Comparison of ENCODE assay signal across 19 cellular contexts in genomic region chr12:96766232-96766631, GRCh38.
A peak's percentile ranks its signal among the peaks of the same experiment; 100 is the strongest.
DNase-seq lines count a peak whose midpoint lies in the region; ATAC-seq and TF ChIP-seq lines count a peak whose summit lies in the region.
"Had no signal": no experiment of that assay in that cellular context is flagged by ENCODE, and none has a peak within 500 bp of the region (broad histone marks: within the 10 kb centered on the region; RNA-seq: fewer than 3 reads in every experiment).

No MANE protein-coding gene starts in this region.

- TF ChIP-seq CTCF in HFFc6 (IDR thresholded peaks at IDR 0.05), result peak; percentile 67
- TF ChIP-seq CTCF in astrocyte of the cerebellum (IDR thresholded peaks at IDR 0.05; ENCODE audit: low read depth, low read length, missing control alignments), result peak; percentile 12
- TF ChIP-seq CTCF in nephron progenitor cell (IDR thresholded peaks at IDR 0.05), result no peak
- no peak for TF ChIP-seq CTCF in natural killer cell (IDR thresholded peaks at IDR 0.05)

- H3K9me3 Mint-ChIP-seq in HFFc6 (no peaks in the 10 kb centered on the region), nephron progenitor cell (peaks cover 3% of the 10 kb centered on the region), natural killer cell (peaks cover 0 to 2% of the 10 kb centered on the region in 2 donors)
- H3K9me3 Mint-ChIP-seq: activated naive CD4-positive, alpha-beta T cell treated with anti-CD3 and anti-CD28 coated beads, Interleukin-2, amount 10 ng/mL, durations not matched to agents 7 days and 5 days; natural killer cell treated with Interleukin-12 subunit alpha and Interleukin-12 subunit beta and Interleukin-15 and Interleukin-18, amount 100 ng/mL, for 72 hours had no signal

- H3K4me1 Mint-ChIP-seq in HFFc6 (ENCODE audit: low read depth) (peaks cover 12% of the 10 kb centered on the region), nephron progenitor cell (peaks cover 17% of the 10 kb centered on the region), natural killer cell (no peaks in the 10 kb centered on the region)
- H3K4me1 Mint-ChIP-seq: activated naive CD4-positive, alpha-beta T cell treated with anti-CD3 and anti-CD28 coated beads, Interleukin-2, amount 10 ng/mL, durations not matched to agents 7 days and 5 days had no signal

- DNase-seq in NCI-H345 (lab: John Stamatoyannopoulos, UW), result peak; percentile 11
- DNase-seq in NCI-H345 treated with DMSO at 0.1 percent for 48 hours (lab: John Stamatoyannopoulos, UW; ENCODE audit: unreplicated experiment), result no peak
- peak; percentile 12 for DNase-seq in HFFc6
- no peak for DNase-seq in astrocyte of the cerebellum (ENCODE audit: low read depth)
- no peak for DNase-seq in nephron progenitor cell
- no peak for DNase-seq in GM19240 (ENCODE audit: insufficient read length, low spot score)
- DNase-seq in natural killer cell, result no peak
- DNase-seq: activated CD4-positive, CD25-positive, alpha-beta regulatory T cell treated with anti-CD3 and anti-CD28 coated beads, Interleukin-2, amount 50 U/mL, for 72 hours; activated naive CD4-positive, alpha-beta T cell treated with anti-CD3 and anti-CD28 coated beads, Interleukin-2, amount 10 ng/mL, durations not matched to agents 7 days and 5 days; COR-L47; effector CD4-positive, alpha-beta T cell; GOT3; NCI-H1105; stimulated activated CD4-positive, alpha-beta T cell treated with anti-CD3 and anti-CD28 coated beads, Interleukin-1b, Interleukin-23, amount 100 ng/mL, for 48 hours; testis had no signal

- H3K27me3 Mint-ChIP-seq in HFFc6 (ENCODE audit: insufficient read depth) (no peaks in the 10 kb centered on the region), nephron progenitor cell (ENCODE audit: low read depth, poor library complexity) (no peaks in the 10 kb centered on the region), natural killer cell (ENCODE audit: low read depth in 2 of 2) (peaks cover 3 to 36% of the 10 kb centered on the region in 2 donors)

- in situ Hi-C loops in astrocyte of the cerebellum (cut with HindIII; ENCODE audit: low sequenced_read_pairs), result no loop called here

- ATAC-seq in HG02981 (IDR thresholded peaks at IDR 0.05; ENCODE audit: unreplicated experiment) (no peak), natural killer cell (no peak)
- ATAC-seq: natural killer cell treated with Interleukin-12 subunit alpha and Interleukin-12 subunit beta and Interleukin-15 and Interleukin-18, amount 100 ng/mL, for 72 hours had no signal

- H3K36me3 Mint-ChIP-seq in HFFc6 (ENCODE audit: low read depth) (no peaks in the 10 kb centered on the region), nephron progenitor cell (ENCODE audit: low read depth) (no peaks in the 10 kb centered on the region), natural killer cell (no peaks in the 10 kb centered on the region)
- H3K36me3 Mint-ChIP-seq: activated naive CD4-positive, alpha-beta T cell treated with anti-CD3 and anti-CD28 coated beads, Interleukin-2, amount 10 ng/mL, durations not matched to agents 7 days and 5 days; natural killer cell treated with Interleukin-12 subunit alpha and Interleukin-12 subunit beta and Interleukin-15 and Interleukin-18, amount 100 ng/mL, for 72 hours had no signal

- H3K27ac Mint-ChIP-seq in HFFc6, result no peak overlapping the region
- peak overlapping the region; percentile 10 for H3K27ac Mint-ChIP-seq in nephron progenitor cell
- no peak overlapping the region for H3K27ac Mint-ChIP-seq in natural killer cell
- H3K27ac Mint-ChIP-seq: activated naive CD4-positive, alpha-beta T cell treated with anti-CD3 and anti-CD28 coated beads, Interleukin-2, amount 10 ng/mL, durations not matched to agents 7 days and 5 days; natural killer cell treated with Interleukin-12 subunit alpha and Interleukin-12 subunit beta and Interleukin-15 and Interleukin-18, amount 100 ng/mL, for 72 hours had no signal

- intact Hi-C loops in natural killer cell (cut with micrococcal nuclease), result no loop called here

- H3K4me3 ChIP-seq in astrocyte of the cerebellum (ENCODE audit: low read depth, low read length), result no peak overlapping the region
- H3K4me3 ChIP-seq: PC-9, right atrium auricular region, testis had no signal

- H3K4me3 Mint-ChIP-seq in HFFc6 (no peak overlapping the region), nephron progenitor cell (no peak overlapping the region), natural killer cell (no peak overlapping the region)
- H3K4me3 Mint-ChIP-seq: activated naive CD4-positive, alpha-beta T cell treated with anti-CD3 and anti-CD28 coated beads, Interleukin-2, amount 10 ng/mL, durations not matched to agents 7 days and 5 days; natural killer cell treated with Interleukin-12 subunit alpha and Interleukin-12 subunit beta and Interleukin-15 and Interleukin-18, amount 100 ng/mL, for 72 hours had no signal

Comparison
In these comparisons a context has a peak if more than half of its experiments do, and no peak if none do; other contexts are left out.
1. DNase-seq: peak in NCI-H345 (single experiment) and HFFc6 (single experiment); none in NCI-H345 treated with DMSO at 0.1 percent for 48 hours (single experiment), astrocyte of the cerebellum (single experiment), nephron progenitor cell (single experiment), GM19240 (single experiment) and natural killer cell (single experiment).
2. CTCF ChIP-seq: peak in HFFc6 (single experiment) and astrocyte of the cerebellum (single experiment); none in nephron progenitor cell (single experiment) and natural killer cell (single experiment).